ENCODE assay signal across 8 cellular contexts in the genomic region with DNA sequence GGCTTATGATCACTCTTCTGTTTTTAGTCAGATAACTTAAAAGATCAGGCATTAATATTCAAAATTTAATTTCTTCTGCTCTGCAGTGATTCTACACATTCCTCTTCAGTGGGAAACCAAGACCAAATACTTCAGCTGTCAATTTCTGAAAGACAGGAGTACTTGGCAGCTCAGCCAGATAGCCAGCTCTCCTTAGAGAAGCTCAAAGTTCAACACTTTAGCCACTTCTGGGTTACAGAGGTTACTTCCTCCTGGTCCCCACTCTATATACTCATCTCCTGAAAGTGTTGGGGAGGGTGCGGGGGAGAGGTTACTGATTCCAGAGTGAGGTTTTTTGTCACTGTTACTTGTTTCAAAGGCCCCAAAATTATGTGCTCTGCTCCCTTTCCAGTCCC. TPM values are rescaled to one million over a fixed set of nuclear protein-coding genes. Genes with fewer than 3 reads are reported as not detected.
DNase-seq lines count a peak whose midpoint lies in the region; ATAC-seq, FAIRE-seq and TF ChIP-seq lines count a peak whose summit lies in the region.

No MANE protein-coding gene starts in this region.

- no peak for TF ChIP-seq POLR2A in HepG2 (IDR thresholded peaks at IDR 0.05; ENCODE audit: insufficient read depth in 1 of 2, low read depth in 2 of 2, low read length in 2 of 2)

- 71% methylated on average over 1 of the region's 1 CpG for WGBS in liver
- whole genome bisulfite sequencing in HepG2 (ENCODE audit: low lambda C conversion rate) = 94% methylated on average over 1 of the region's 1 CpG
- 100% methylated on average over 1 of the region's 1 CpG for WGBS in GM23248 (ENCODE audit: low coverage in 1 of 2, low lambda C conversion rate in 2 of 2, missing lambda C conversion rate in 2 of 2), 2 experiments

- no peak for TF ChIP-seq EP300 in HepG2 (IDR thresholded peaks at IDR 0.05; ENCODE audit: low read depth in 2 of 2, low read length in 2 of 2)
- TF ChIP-seq EP300 in HepG2 (CRISPR knock-in tag; IDR thresholded peaks at IDR 0.05; ENCODE audit: borderline replicate concordance) = no peak

- no peak for ATAC-seq in HepG2
- ATAC-seq in HG03196 (IDR thresholded peaks at IDR 0.05; ENCODE audit: unreplicated experiment) = peak; percentile 41
- ATAC-seq in activated CD8-positive, alpha-beta T cell treated with anti-CD3 and anti-CD28 coated beads for 36 hours = peak; percentile 27
- no peak for ATAC-seq in GM23338

- TF ChIP-seq CTCF in liver (IDR thresholded peaks at IDR 0.05; ENCODE audit: low read depth, low read length, missing input control) (no peak), HepG2 (CRISPR knock-in tag; IDR thresholded peaks at IDR 0.05) (no peak), GM23338 (conservative IDR thresholded peaks at IDR 0.05; ENCODE audit: low read depth in 2 of 2) (no peak)
- no peak for TF ChIP-seq CTCF in activated CD8-positive, alpha-beta T cell treated with anti-CD3 and anti-CD28 coated beads for 36 hours (IDR thresholded peaks at IDR 0.05)

- H3K27ac Mint-ChIP-seq in activated CD8-positive, alpha-beta T cell treated with anti-CD3 and anti-CD28 coated beads for 36 hours = peak overlapping the region; percentile 94
- no peak overlapping the region for H3K27ac Mint-ChIP-seq in GM23338

- peak overlapping the region; percentile 90 for H3K4me3 Mint-ChIP-seq in activated CD8-positive, alpha-beta T cell treated with anti-CD3 and anti-CD28 coated beads for 36 hours
- no peak overlapping the region for H3K4me3 Mint-ChIP-seq in GM23338

- no peak for FAIRE-seq in HepG2 (lab: Jason Lieb, UNC)

- DNase-seq in HepG2 (ENCODE audit: low spot score) (no peak), GM23248 (no peak), GM23338 (ENCODE audit: low spot score) (no peak), globus pallidus (ENCODE audit: low spot score) (no peak)
- DNase-seq in activated CD8-positive, alpha-beta T cell treated with anti-CD3 and anti-CD28 coated beads for 36 hours = peak; percentile 73
- peak; percentile 58 to 66 for DNase-seq in stimulated activated CD4-positive, alpha-beta T cell treated with anti-CD3 and anti-CD28 coated beads, Interleukin-2, amount 100 ng/mL, for 24 hours

- H3F3A ChIP-seq in GM23248 (ENCODE audit: insufficient read depth) = no peaks in the 10 kb centered on the region
- no peaks in the 10 kb centered on the region for H3F3A ChIP-seq in GM23338 (replicated peaks; ENCODE audit: low read depth)

- no peaks in the 10 kb centered on the region for H3K27me3 Mint-ChIP-seq in activated CD8-positive, alpha-beta T cell treated with anti-CD3 and anti-CD28 coated beads for 36 hours
- peaks cover 1% of the 10 kb centered on the region for H3K27me3 Mint-ChIP-seq in GM23338 (ENCODE audit: insufficient read depth, low read depth, poor library complexity)

- no peak overlapping the region for H3K4me2 ChIP-seq in HepG2 (ENCODE audit: low read depth, low read length)
- no peak overlapping the region for H3K4me2 ChIP-seq in GM23248 (ENCODE audit: unreplicated experiment)
- H3K4me2 ChIP-seq in GM23338 = no peak overlapping the region

- CTCF ChIA-PET in HepG2 (lab: Yijun Ruan, JAX; ENCODE audit: low intra/inter-chr PET ratio, low total read pairs) = no interaction called here
- CTCF ChIA-PET in activated CD8-positive, alpha-beta T cell treated with anti-CD3 and anti-CD28 coated beads for 36 hours (lab: Charles Lee) = interaction anchor here (0.9 to 2.9 kb wide), 15 partner anchors 9 to 137 kb away, joined by 3 to 14 read pairs (median 6); no protein-coding TSS in a partner anchor

- intact Hi-C loops in HepG2 (cut with micrococcal nuclease; ENCODE audit: unreplicated experiment) = no loop called here
- intact Hi-C loops in activated CD8-positive, alpha-beta T cell treated with anti-CD3 and anti-CD28 coated beads for 36 hours (cut with micrococcal nuclease) = loop anchor here (2.0 kb wide), 1 partner anchor 27 kb away; no protein-coding TSS in a partner anchor

- H3K27me3 ChIP-seq in liver (ENCODE audit: control insufficient read depth in 4 of 4, insufficient read depth in 4 of 4, low read length in 3 of 4) = no peaks in the 10 kb centered on the region
- peaks cover 0 to 6% of the 10 kb centered on the region in 2 experiments; a peak in 1 of 5 replicates for H3K27me3 ChIP-seq in HepG2 (ENCODE audit: control insufficient read depth in 1 of 2, insufficient read depth in 2 of 2, low read length in 2 of 2)
- H3K27me3 ChIP-seq in GM23248 (replicated peaks; ENCODE audit: insufficient read depth) = peaks cover 17% of the 10 kb centered on the region
- H3K27me3 ChIP-seq in GM23338 (ENCODE audit: insufficient read depth) = no peaks in the 10 kb centered on the region

- POLR2A ChIA-PET in HepG2 (lab: Yijun Ruan, JAX) = no interaction called here
- POLR2A ChIA-PET in activated CD8-positive, alpha-beta T cell treated with anti-CD3 and anti-CD28 coated beads for 36 hours (lab: Charles Lee) = interaction anchor here (0.6 to 27.4 kb wide), 14 partner anchors 13 to 188 kb away, joined by 4 to 1592 read pairs (median 9); a partner anchor contains a TSS

- H2AFZ ChIP-seq in HepG2 (ENCODE audit: low read length) (no peak overlapping the region), GM23248 (no peak overlapping the region), GM23338 (no peak overlapping the region)

- in situ Hi-C loops in HepG2 (cut with HindIII; ENCODE audit: extremely low pct_ligation_motif_present, low pct_unique_long_range_greater_than_20kb) = no loop called here
- in situ Hi-C loops in GM23248 (cut with MboI) = no loop called here

- no peak for TF ChIP-seq RAD21 in liver (IDR thresholded peaks at IDR 0.05)
- TF ChIP-seq RAD21 in HepG2 (CRISPR knock-in tag; IDR thresholded peaks at IDR 0.05) = no peak

- peaks cover 0 to 3% (median 0%) of the 10 kb centered on the region in 4 donors for H3K4me1 ChIP-seq in liver (ENCODE audit: control insufficient read depth in 4 of 4, insufficient read depth in 4 of 4, low read length in 3 of 4)
- H3K4me1 ChIP-seq in HepG2 (ENCODE audit: insufficient read depth, low read length) = no peaks in the 10 kb centered on the region
- H3K4me1 ChIP-seq in GM23248 (ENCODE audit: insufficient read depth) = no peaks in the 10 kb centered on the region
- no peaks in the 10 kb centered on the region for H3K4me1 ChIP-seq in GM23338 (ENCODE audit: insufficient read depth)

- no peaks in the 10 kb centered on the region for H3K9me2 ChIP-seq in GM23248 (ENCODE audit: insufficient read depth)
- no peaks in the 10 kb centered on the region for H3K9me2 ChIP-seq in GM23338 (ENCODE audit: insufficient read depth)

- H3K36me3 Mint-ChIP-seq in activated CD8-positive, alpha-beta T cell treated with anti-CD3 and anti-CD28 coated beads for 36 hours (ENCODE audit: low read depth) = peaks cover 90% of the 10 kb centered on the region
- H3K36me3 Mint-ChIP-seq in GM23338 (ENCODE audit: low read depth) = no peaks in the 10 kb centered on the region

- peak overlapping the region in 1 of 3 donors; percentile 18 for H3K4me3 ChIP-seq in liver (ENCODE audit: low read depth in 1 of 3, low read length in 3 of 3)
- no peak overlapping the region for H3K4me3 ChIP-seq in HepG2 (replicated peaks in 1 of 3; ENCODE audit: insufficient read depth in 1 of 3, low read depth in 2 of 3, low read length in 3 of 3)
- H3K4me3 ChIP-seq in GM23248 = no peak overlapping the region
- no peak overlapping the region for H3K4me3 ChIP-seq in GM23338

- peak overlapping the region; percentile 36 to 80 for H3K27ac ChIP-seq in liver (ENCODE audit: low read depth in 1 of 2, low read length in 2 of 2)
- H3K27ac ChIP-seq in HepG2 (ENCODE audit: extremely low read length, insufficient read depth, low read length) = no peak overlapping the region
- H3K27ac ChIP-seq in GM23248 = no peak overlapping the region
- H3K27ac ChIP-seq in GM23338 (ENCODE audit: low read depth) = no peak overlapping the region

- no peaks in the 10 kb centered on the region for H3K79me2 ChIP-seq in HepG2 (ENCODE audit: insufficient read depth, low read length)
- H3K79me2 ChIP-seq in GM23248 (ENCODE audit: insufficient read depth) = no peaks in the 10 kb centered on the region
- H3K79me2 ChIP-seq in GM23338 (replicated peaks; ENCODE audit: insufficient read depth) = no peaks in the 10 kb centered on the region

- H3K36me3 ChIP-seq in liver (ENCODE audit: control insufficient read depth in 4 of 4, insufficient read depth in 3 of 4, low read depth in 1 of 4, low read length in 3 of 4) = no peaks in the 10 kb centered on the region
- no peaks in the 10 kb centered on the region for H3K36me3 ChIP-seq in HepG2 (replicated peaks in 1 of 2; ENCODE audit: control insufficient read depth in 1 of 2, insufficient read depth in 2 of 2, low read length in 2 of 2)
- H3K36me3 ChIP-seq in GM23248 (ENCODE audit: low read depth) = no peaks in the 10 kb centered on the region
- no peaks in the 10 kb centered on the region for H3K36me3 ChIP-seq in GM23338 (ENCODE audit: insufficient read depth)

- H3K4me1 Mint-ChIP-seq in activated CD8-positive, alpha-beta T cell treated with anti-CD3 and anti-CD28 coated beads for 36 hours (ENCODE audit: low read depth) = peaks cover 1% of the 10 kb centered on the region
- H3K4me1 Mint-ChIP-seq in GM23338 = peaks cover 2% of the 10 kb centered on the region; the same call in 2 of the 3 replicates

- no TSS peak for BruUV-seq in HepG2 (replicated peaks; lab: Mats Ljungman, UMichigan)

- H3K9ac ChIP-seq in liver (ENCODE audit: low read depth in 1 of 2, low read length in 2 of 2) = peak overlapping the region in 1 of 2 donors; percentile 4
- H3K9ac ChIP-seq in HepG2 (ENCODE audit: insufficient read depth, low read depth, low read length) = no peak overlapping the region
- no peak overlapping the region for H3K9ac ChIP-seq in GM23248

- H3K9me3 Mint-ChIP-seq in activated CD8-positive, alpha-beta T cell treated with anti-CD3 and anti-CD28 coated beads for 36 hours = no peaks in the 10 kb centered on the region
- H3K9me3 Mint-ChIP-seq in GM23338 = no peaks in the 10 kb centered on the region

- H4K20me1 ChIP-seq in HepG2 (ENCODE audit: insufficient read depth, low read length) (no peaks in the 10 kb centered on the region), GM23248 (ENCODE audit: insufficient read depth) (no peaks in the 10 kb centered on the region), GM23338 (replicated peaks; ENCODE audit: insufficient read depth) (no peaks in the 10 kb centered on the region)

- no peaks in the 10 kb centered on the region for H3K9me3 ChIP-seq in liver (ENCODE audit: control insufficient read depth in 4 of 4, low read length in 3 of 4)
- no peaks in the 10 kb centered on the region for H3K9me3 ChIP-seq in HepG2 (ENCODE audit: low read length)
- no peaks in the 10 kb centered on the region for H3K9me3 ChIP-seq in GM23248 (ENCODE audit: low read depth)

RNA-seq across cellular contexts. Expression of a gene that starts 4.1 kb away (rescaled TPM):
- total RNA-seq in liver = 1 to 10 TPM; 2.4 to 5.5 TPM
- polyA plus RNA-seq in liver = 1 to 10 TPM; 1.6 to 1.8 TPM
- total RNA-seq in HepG2 (2016; rRNA removed; fragmentation: Illumina TruSeq; extraction: Trizol) = not detected in 2 replicates
- not detected in 2 replicates for total RNA-seq in HepG2 (2016; cell fraction: cytosol; rRNA removed; fragmentation: Illumina TruSeq; extraction: Trizol; ENCODE audit: low read depth)
- not detected in 2 replicates for total RNA-seq in HepG2 (2016; cell fraction: insoluble cytoplasmic fraction; rRNA removed; fragmentation: Illumina TruSeq; extraction: Trizol)
- total RNA-seq in HepG2 (2016; cell fraction: membrane; rRNA removed; fragmentation: Illumina TruSeq; extraction: Trizol) = not detected in 2 replicates
- not detected in 2 replicates for total RNA-seq in HepG2 (2016; cell fraction: nucleus; rRNA removed; fragmentation: Illumina TruSeq; extraction: Trizol)
- not detected in 2 replicates for polyA plus RNA-seq in HepG2 (2011; rRNA removed)
- polyA plus RNA-seq in HepG2 (2011; cell fraction: cytosol; rRNA removed) = 0.03 TPM in 1 of 2 replicates, not detected in the other
- not detected in 2 replicates for polyA plus RNA-seq in HepG2 (2011; cell fraction: nucleus; rRNA removed)
- polyA plus RNA-seq in HepG2 (2012) = not detected in 2 replicates
- polyA plus RNA-seq in HepG2 (2016; cell fraction: cytosol; fragmentation: Illumina TruSeq; extraction: Trizol; ENCODE audit: low read depth) = not detected in 2 replicates
- polyA plus RNA-seq in HepG2 (2016; cell fraction: insoluble cytoplasmic fraction; fragmentation: Illumina TruSeq; extraction: Trizol; ENCODE audit: low read depth) = not detected in 2 replicates
- not detected in 2 replicates for polyA plus RNA-seq in HepG2 (2016; cell fraction: membrane; fragmentation: Illumina TruSeq; extraction: Trizol; ENCODE audit: low read depth)
- polyA plus RNA-seq in HepG2 (2016; cell fraction: nucleus; fragmentation: Illumina TruSeq; extraction: Trizol; ENCODE audit: insufficient read depth, low read depth) = not detected in 2 replicates
- 0.75 TPM in 1 of 2 replicates, not detected in the other for polyA minus RNA-seq in HepG2 (2011; rRNA and poly(A)+ RNA removed; ENCODE audit: low replicate concordance)
- polyA minus RNA-seq in HepG2 (2011; cell fraction: cytosol; rRNA and poly(A)+ RNA removed) = not detected in 2 replicates
- not detected in 2 replicates for polyA minus RNA-seq in HepG2 (2011; cell fraction: nucleus; rRNA and poly(A)+ RNA removed)
- total RNA-seq in activated CD8-positive, alpha-beta T cell treated with anti-CD3 and anti-CD28 coated beads for 36 hours = 100 to 1,000 TPM; 514 to 520 TPM
- total RNA-seq in GM23248 (2014; rRNA removed; shearing (Covaris generic)) = not detected in 2 replicates
- polyA plus RNA-seq in GM23248 (2016; fragmentation: Nextera tagmentation; extraction: Ambion mirVana) = not detected in 2 replicates
- total RNA-seq in GM23338 (2014; rRNA removed; shearing (Covaris generic)) = not detected in 2 replicates
- 0.28 TPM in 1 of 2 replicates, not detected in the other for polyA plus RNA-seq in GM23338 (2016; fragmentation: Nextera tagmentation; extraction: Ambion mirVana)

Comparison
In these comparisons a context has a peak if more than half of its experiments do, and no peak if none do; other contexts are left out.
1. H3K27ac ChIP-seq: peak in liver (2 of 2); none in HepG2 (single experiment), GM23248 (single experiment) and GM23338 (single experiment).
2. ATAC-seq: peak in HG03196 (single experiment) and activated CD8-positive, alpha-beta T cell treated with anti-CD3 and anti-CD28 coated beads for 36 hours (single experiment); none in HepG2 (single experiment) and GM23338 (single experiment).
3. DNase-seq: peak in activated CD8-positive, alpha-beta T cell treated with anti-CD3 and anti-CD28 coated beads for 36 hours (single experiment) and stimulated activated CD4-positive, alpha-beta T cell treated with anti-CD3 and anti-CD28 coated beads, Interleukin-2, amount 100 ng/mL, for 24 hours (2 of 2); none in HepG2 (single experiment), GM23248 (single experiment), GM23338 (single experiment) and globus pallidus (single experiment).
4. RNA of a gene that starts 4.1 kb away (total RNA-seq): 514 to 520 TPM in activated CD8-positive, alpha-beta T cell treated with anti-CD3 and anti-CD28 coated beads for 36 hours; 2.4 to 5.5 TPM in liver, not detected in GM23338, not detected in HepG2 and not detected in GM23248; every median in the first group is over 10 times any median in the second.